Comparison of ENCODE assay signal across 2 cellular contexts in genomic region chr3:111283165-111283564, GRCh38.
TF ChIP-seq lines count a peak whose summit lies in the region.

No MANE protein-coding gene starts in this region.

TF ChIP-seq in WTC11, 78 proteins besides CTCF, POLR2A, EP300 and RAD21:
- TF ChIP-seq ZNF532 (CRISPR knock-in tag; IDR thresholded peaks at IDR 0.05; ENCODE audit: borderline replicate concordance): no peak
- no peak for TF ChIP-seq NFYB (CRISPR knock-in tag; conservative IDR thresholded peaks at IDR 0.05; ENCODE audit: low read depth)
- no peak for TF ChIP-seq SP1 (CRISPR knock-in tag; conservative IDR thresholded peaks at IDR 0.05)
- TF ChIP-seq ZNF263 (CRISPR knock-in tag; IDR thresholded peaks at IDR 0.05; ENCODE audit: low read depth): no peak
- TF ChIP-seq ZBTB21 (CRISPR knock-in tag; IDR thresholded peaks at IDR 0.05; ENCODE audit: borderline replicate concordance): no peak
- TF ChIP-seq E2F1 (CRISPR knock-in tag; IDR thresholded peaks at IDR 0.05): no peak
- TF ChIP-seq JUN (CRISPR knock-in tag; IDR thresholded peaks at IDR 0.05): no peak
- TF ChIP-seq, protein P1, sequence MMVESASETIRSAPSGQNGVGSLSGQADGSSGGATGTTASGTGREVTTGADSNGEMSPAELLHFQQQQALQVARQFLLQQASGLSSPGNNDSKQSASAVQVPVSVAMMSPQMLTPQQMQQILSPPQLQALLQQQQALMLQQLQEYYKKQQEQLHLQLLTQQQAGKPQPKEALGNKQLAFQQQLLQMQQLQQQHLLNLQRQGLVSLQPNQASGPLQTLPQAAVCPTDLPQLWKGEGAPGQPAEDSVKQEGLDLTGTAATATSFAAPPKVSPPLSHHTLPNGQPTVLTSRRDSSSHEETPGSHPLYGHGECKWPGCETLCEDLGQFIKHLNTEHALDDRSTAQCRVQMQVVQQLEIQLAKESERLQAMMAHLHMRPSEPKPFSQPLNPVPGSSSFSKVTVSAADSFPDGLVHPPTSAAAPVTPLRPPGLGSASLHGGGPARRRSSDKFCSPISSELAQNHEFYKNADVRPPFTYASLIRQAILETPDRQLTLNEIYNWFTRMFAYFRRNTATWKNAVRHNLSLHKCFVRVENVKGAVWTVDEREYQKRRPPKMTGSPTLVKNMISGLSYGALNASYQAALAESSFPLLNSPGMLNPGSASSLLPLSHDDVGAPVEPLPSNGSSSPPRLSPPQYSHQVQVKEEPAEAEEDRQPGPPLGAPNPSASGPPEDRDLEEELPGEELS (CRISPR knock-in tag; IDR thresholded peaks at IDR 0.05): no peak
- no peak for TF ChIP-seq MXD4 (CRISPR knock-in tag; IDR thresholded peaks at IDR 0.05; ENCODE audit: borderline replicate concordance)
- no peak for TF ChIP-seq ZNF396 (CRISPR knock-in tag; IDR thresholded peaks at IDR 0.05; ENCODE audit: borderline replicate concordance)
- TF ChIP-seq, protein P2, sequence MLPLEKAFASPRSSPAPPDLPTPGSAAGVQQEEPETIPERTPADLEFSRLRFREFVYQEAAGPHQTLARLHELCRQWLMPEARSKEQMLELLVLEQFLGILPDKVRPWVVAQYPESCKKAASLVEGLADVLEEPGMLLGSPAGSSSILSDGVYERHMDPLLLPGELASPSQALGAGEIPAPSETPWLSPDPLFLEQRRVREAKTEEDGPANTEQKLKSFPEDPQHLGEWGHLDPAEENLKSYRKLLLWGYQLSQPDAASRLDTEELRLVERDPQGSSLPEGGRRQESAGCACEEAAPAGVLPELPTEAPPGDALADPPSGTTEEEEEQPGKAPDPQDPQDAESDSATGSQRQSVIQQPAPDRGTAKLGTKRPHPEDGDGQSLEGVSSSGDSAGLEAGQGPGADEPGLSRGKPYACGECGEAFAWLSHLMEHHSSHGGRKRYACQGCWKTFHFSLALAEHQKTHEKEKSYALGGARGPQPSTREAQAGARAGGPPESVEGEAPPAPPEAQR (CRISPR knock-in tag; IDR thresholded peaks at IDR 0.05): no peak
- TF ChIP-seq RORB (CRISPR knock-in tag; IDR thresholded peaks at IDR 0.05): no peak
- no peak for TF ChIP-seq JAZF1 (CRISPR knock-in tag; IDR thresholded peaks at IDR 0.05)
- no peak for TF ChIP-seq NR1H2 (CRISPR knock-in tag; IDR thresholded peaks at IDR 0.05)
- no peak for TF ChIP-seq SOX15 (CRISPR knock-in tag; IDR thresholded peaks at IDR 0.05)
- TF ChIP-seq, protein P3, sequence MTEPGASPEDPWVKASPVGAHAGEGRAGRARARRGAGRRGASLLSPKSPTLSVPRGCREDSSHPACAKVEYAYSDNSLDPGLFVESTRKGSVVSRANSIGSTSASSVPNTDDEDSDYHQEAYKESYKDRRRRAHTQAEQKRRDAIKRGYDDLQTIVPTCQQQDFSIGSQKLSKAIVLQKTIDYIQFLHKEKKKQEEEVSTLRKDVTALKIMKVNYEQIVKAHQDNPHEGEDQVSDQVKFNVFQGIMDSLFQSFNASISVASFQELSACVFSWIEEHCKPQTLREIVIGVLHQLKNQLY (CRISPR knock-in tag; IDR thresholded peaks at IDR 0.05): no peak
- no peak for TF ChIP-seq ATF3 (CRISPR knock-in tag; conservative IDR thresholded peaks at IDR 0.05)
- TF ChIP-seq, protein P4, sequence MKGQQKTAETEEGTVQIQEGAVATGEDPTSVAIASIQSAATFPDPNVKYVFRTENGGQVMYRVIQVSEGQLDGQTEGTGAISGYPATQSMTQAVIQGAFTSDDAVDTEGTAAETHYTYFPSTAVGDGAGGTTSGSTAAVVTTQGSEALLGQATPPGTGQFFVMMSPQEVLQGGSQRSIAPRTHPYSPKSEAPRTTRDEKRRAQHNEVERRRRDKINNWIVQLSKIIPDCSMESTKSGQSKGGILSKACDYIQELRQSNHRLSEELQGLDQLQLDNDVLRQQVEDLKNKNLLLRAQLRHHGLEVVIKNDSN (CRISPR knock-in tag; IDR thresholded peaks at IDR 0.05): no peak
TF ChIP-seq in WTC11: peak in this region for 0.

TF ChIP-seq in H1, 55 proteins besides CTCF, POLR2A, EP300 and RAD21:
- TF ChIP-seq HDAC6 (IDR thresholded peaks at IDR 0.05; ENCODE audit: low read depth, low read length) (no peak), ZNF274 (IDR thresholded peaks at IDR 0.05; ENCODE audit: borderline replicate concordance, extremely low read depth, low read length) (no peak), BRCA1 (IDR thresholded peaks at IDR 0.05; ENCODE audit: low read depth, low read length) (no peak), GABPA (IDR thresholded peaks at IDR 0.05; ENCODE audit: borderline replicate concordance, insufficient read depth, low read length) (no peak), ATF2 (IDR thresholded peaks at IDR 0.05; ENCODE audit: low read length) (no peak), KDM5A (IDR thresholded peaks at IDR 0.05; ENCODE audit: low read length) (no peak), FOSL1 (IDR thresholded peaks at IDR 0.05; ENCODE audit: insufficient read depth, low read depth, low read length) (no peak), TAF1 (IDR thresholded peaks at IDR 0.05; ENCODE audit: low read depth, low read length) (no peak), RBBP5 (IDR thresholded peaks at IDR 0.05; ENCODE audit: borderline replicate concordance, low read depth, low read length) (no peak), NRF1 (IDR thresholded peaks at IDR 0.05; ENCODE audit: low read depth, low read length) (no peak), BCL11A (IDR thresholded peaks at IDR 0.05; ENCODE audit: low read depth in 2 of 2, low read length in 2 of 2) (no peak), POLR2AphosphoS5 (IDR thresholded peaks at IDR 0.05; ENCODE audit: low read depth, low read length) (no peak), HDAC2 (IDR thresholded peaks at IDR 0.05; ENCODE audit: borderline replicate concordance in 1 of 2, low read depth in 2 of 2, low read length in 2 of 2) (no peak), MAX (IDR thresholded peaks at IDR 0.05) (no peak), SP4 (IDR thresholded peaks at IDR 0.05; ENCODE audit: low read length) (no peak), SIX5 (IDR thresholded peaks at IDR 0.05; ENCODE audit: low read depth, low read length) (no peak), GTF2F1 (IDR thresholded peaks at IDR 0.05; ENCODE audit: borderline replicate concordance, low read depth, low read length) (no peak)
TF ChIP-seq in H1: peak in this region for 0.
